In the genomic region with DNA sequence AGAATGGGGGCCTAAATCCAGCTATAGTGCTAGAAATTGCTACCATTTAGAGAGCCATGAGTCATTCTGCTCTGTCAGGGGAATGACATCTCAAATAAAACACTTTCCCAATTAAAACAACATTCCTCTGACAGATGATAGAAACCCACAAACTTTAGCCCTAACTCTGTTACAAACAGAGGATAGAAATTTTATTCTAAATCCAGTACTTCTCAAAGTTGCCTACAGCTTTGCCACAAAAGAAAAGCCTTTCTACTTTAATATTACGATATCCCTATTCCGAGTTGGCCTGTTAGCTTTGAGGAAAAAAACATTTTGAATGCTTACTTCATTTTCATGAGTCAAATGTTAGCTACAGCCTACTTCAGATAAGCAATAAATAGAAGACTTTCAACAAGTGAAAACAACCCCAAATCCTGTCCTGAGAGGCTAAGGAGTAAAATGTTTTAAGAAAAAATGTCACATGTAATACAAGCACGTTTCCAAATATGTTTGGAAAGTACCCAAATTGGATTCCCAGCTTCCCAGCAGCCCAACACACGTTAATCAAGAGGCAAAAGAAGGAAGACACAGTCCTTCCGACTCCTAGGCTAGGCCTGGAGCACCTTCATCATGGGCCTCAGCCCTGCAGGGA, we compare ENCODE assay signal across 10 cellular contexts.
DNase-seq lines count a peak whose midpoint lies in the region; ATAC-seq and TF ChIP-seq lines count a peak whose summit lies in the region.
"Had no signal": no experiment of that assay in that cellular context is flagged by ENCODE, and none has a peak within 500 bp of the region (broad histone marks: within the 10 kb centered on the region; RNA-seq: fewer than 3 reads in every experiment).

No MANE protein-coding gene starts in this region.

- no peak for TF ChIP-seq POLR2A in ovary (IDR thresholded peaks at IDR 0.05)

- peaks cover 25% of the 10 kb centered on the region for H3K4me1 ChIP-seq in SJCRH30
- H3K4me1 ChIP-seq in ovary (ENCODE audit: insufficient read depth): peaks cover 11% of the 10 kb centered on the region

- peak overlapping the region; percentile 49 for H3K27ac ChIP-seq in SJCRH30
- H3K27ac ChIP-seq in ovary: peak overlapping the region; percentile 9 to 81

- H3K36me3 ChIP-seq in SJCRH30: peaks cover 45% of the 10 kb centered on the region
- no peaks in the 10 kb centered on the region for H3K36me3 ChIP-seq in ovary

- intact Hi-C loops in ovary (cut with DNase I): loop anchor here in 1 of 4 donors (10.0 kb wide), 1 partner anchor 325 kb away; no protein-coding TSS in a partner anchor

- H3K4me3 ChIP-seq in AG10803 (ENCODE audit: low read length) (no peak overlapping the region), SJCRH30 (no peak overlapping the region), fibroblast of the aortic adventitia (ENCODE audit: low read depth, low read length) (no peak overlapping the region), ovary (no peak overlapping the region)

- WGBS in ovary, 3 donors: 6 to 11% (median 7%) methylated on average over 5 of the region's 5 CpGs

- DNase-seq in AG10803 (ENCODE audit: low read depth) (peak; percentile 71), SJCRH30 (no peak), fibroblast of the aortic adventitia (ENCODE audit: low read depth) (peak; percentile 68), ovary (peak in 3 of 5 donors; percentile 19 to 38 (median 37)), germinal center (ENCODE audit: low spot score) (no peak), SIG-M5 (lab: John Stamatoyannopoulos, UW) (no peak)
- no peak for DNase-seq in activated naive CD4-positive, alpha-beta T cell (lab: John Stamatoyannopoulos, UW)
- DNase-seq: C1 segment of cervical spinal cord, NCI-H2029 treated with DMSO at 0.1 percent for 48 hours had no signal

- no peak for TF ChIP-seq EP300 in ovary (IDR thresholded peaks at IDR 0.05)

- no peak for ATAC-seq in HG02870 (IDR thresholded peaks at IDR 0.05; ENCODE audit: unreplicated experiment)

- TF ChIP-seq CTCF in AG10803 (conservative IDR thresholded peaks at IDR 0.05; ENCODE audit: low read length): no peak
- TF ChIP-seq CTCF in fibroblast of the aortic adventitia (IDR thresholded peaks at IDR 0.05; ENCODE audit: insufficient read depth, low read length): no peak
- TF ChIP-seq CTCF in ovary (IDR thresholded peaks at IDR 0.05): no peak

- H3K9me3 ChIP-seq in SJCRH30 (replicated peaks): no peaks in the 10 kb centered on the region
- H3K9me3 ChIP-seq in ovary: no peaks in the 10 kb centered on the region

- H3K27me3 ChIP-seq in SJCRH30 (no peaks in the 10 kb centered on the region), ovary (no peaks in the 10 kb centered on the region)

Comparison
In these comparisons a context has a peak if more than half of its experiments do, and no peak if none do; other contexts are left out.
1. DNase-seq: peak in AG10803 (single experiment), fibroblast of the aortic adventitia (single experiment) and ovary (3 of 5); none in SJCRH30 (0 of 2), germinal center (single experiment), SIG-M5 (single experiment) and activated naive CD4-positive, alpha-beta T cell (0 of 4).